8 cellular contexts compared by ENCODE assay signal in the genomic region with DNA sequence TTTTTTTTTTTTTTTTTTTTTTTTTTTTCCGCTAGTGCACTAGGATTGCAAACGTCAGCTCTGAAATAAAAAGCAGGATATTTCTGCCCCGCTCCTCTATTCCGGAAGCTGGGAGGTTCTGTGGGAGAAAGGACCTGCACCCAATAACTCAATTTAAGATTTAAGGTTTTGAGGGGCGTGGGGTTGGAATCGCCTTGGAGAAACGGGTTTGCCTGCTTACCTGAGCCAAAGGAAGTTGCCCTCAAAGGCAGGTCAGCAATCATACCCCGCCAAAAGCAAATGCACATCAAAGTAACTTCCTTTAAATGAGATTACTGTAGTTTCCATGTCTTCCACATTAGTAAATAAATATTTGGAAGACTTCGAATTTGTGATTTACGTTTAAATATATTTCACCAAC. TPM values are rescaled to one million over a fixed set of nuclear protein-coding genes. Genes with fewer than 3 reads are reported as not detected.
DNase-seq lines count a peak whose midpoint lies in the region; ATAC-seq and TF ChIP-seq lines count a peak whose summit lies in the region.

No MANE protein-coding gene starts in this region.

- H3K9me3 ChIP-seq in right atrium auricular region (no peaks in the 10 kb centered on the region), colonic mucosa (no peaks in the 10 kb centered on the region), mucosa of descending colon (no peaks in the 10 kb centered on the region)

- peaks cover 0 to 22% of the 10 kb centered on the region in 2 donors for H3K4me1 ChIP-seq in right atrium auricular region
- H3K4me1 ChIP-seq in colonic mucosa = peaks cover 4% of the 10 kb centered on the region
- H3K4me1 ChIP-seq in mucosa of descending colon (ENCODE audit: low read depth) = peaks cover 11% of the 10 kb centered on the region
- H3K4me1 ChIP-seq in urinary bladder (ENCODE audit: insufficient read depth) = no peaks in the 10 kb centered on the region

- 43% methylated on average over 10 of the region's 10 CpGs for WGBS in urinary bladder

- intact Hi-C loops in left ventricle myocardium superior (cut with micrococcal nuclease) (no loop called here), colonic mucosa (cut with DNase I) (loop anchor here (5.0 to 10.0 kb wide), 3 partner anchors 195 to 847 kb away; no protein-coding TSS in a partner anchor), mucosa of descending colon (cut with DNase I, micrococcal nuclease) (loop anchor here (10.0 kb wide), 1 partner anchor 845 kb away; no protein-coding TSS in a partner anchor)

- H3K36me3 ChIP-seq in right atrium auricular region (no peaks in the 10 kb centered on the region), colonic mucosa (no peaks in the 10 kb centered on the region), mucosa of descending colon (ENCODE audit: low read depth) (no peaks in the 10 kb centered on the region), urinary bladder (ENCODE audit: insufficient read depth) (no peaks in the 10 kb centered on the region)

- peak overlapping the region; percentile 49 to 76 for H3K4me3 ChIP-seq in right atrium auricular region
- peak overlapping the region; percentile 62 for H3K4me3 ChIP-seq in colonic mucosa
- peak overlapping the region; percentile 33 for H3K4me3 ChIP-seq in mucosa of descending colon
- H3K4me3 ChIP-seq in urinary bladder (ENCODE audit: low read depth, low read length) = peak overlapping the region; percentile 52

- ATAC-seq in left ventricle myocardium superior (no peak), mucosa of descending colon (no peak)

- no peak for DNase-seq in right atrium auricular region (ENCODE audit: low spot score)
- no peak for DNase-seq in left ventricle myocardium superior
- DNase-seq in colonic mucosa = peak; percentile 61
- DNase-seq in mucosa of descending colon = peak in 2 of 3 donors; percentile 35 to 58
- no peak for DNase-seq in NCI-H2081 (lab: John Stamatoyannopoulos, UW)
- DNase-seq in NCI-H82 (lab: John Stamatoyannopoulos, UW) = no peak
- DNase-seq in NCI-H1417 treated with DMSO at 0.1 percent for 48 hours (lab: John Stamatoyannopoulos, UW) = no peak

- H3K27me3 ChIP-seq in right atrium auricular region (no peaks in the 10 kb centered on the region), colonic mucosa (no peaks in the 10 kb centered on the region)

- H3K27ac ChIP-seq in right atrium auricular region (peak overlapping the region; percentile 16 to 78), colonic mucosa (peak overlapping the region; percentile 88), urinary bladder (ENCODE audit: low read depth) (no peak overlapping the region)

- no peak for TF ChIP-seq CTCF in right atrium auricular region (IDR thresholded peaks at IDR 0.05)
- no peak for TF ChIP-seq CTCF in colonic mucosa (IDR thresholded peaks at IDR 0.05)
- TF ChIP-seq CTCF in mucosa of descending colon (IDR thresholded peaks at IDR 0.05) = no peak

- peak overlapping the region in 1 of 2 donors; percentile 86 for H3K9ac ChIP-seq in colonic mucosa (ENCODE audit: low read depth in 2 of 2, low read length in 2 of 2)

RNA-seq across cellular contexts. Expression of a gene that starts 1.0 kb away (rescaled TPM):
- total RNA-seq in right atrium auricular region (1 to 10 TPM; 2.8 to 8.4 TPM), left ventricle myocardium superior (0.94 TPM), colonic mucosa (1 to 10 TPM; 6.6 to 7.6 TPM), mucosa of descending colon (1 to 10 TPM; 4.0 to 6.3 (median 5.5) TPM), urinary bladder (3.0 TPM)
- polyA plus RNA-seq in urinary bladder = 15.8 TPM

Comparison
In these comparisons a context has a peak if more than half of its experiments do, and no peak if none do; other contexts are left out.
1. DNase-seq: peak in colonic mucosa (single experiment) and mucosa of descending colon (2 of 3); none in right atrium auricular region (single experiment), left ventricle myocardium superior (single experiment), NCI-H2081 (0 of 2), NCI-H82 (single experiment) and NCI-H1417 treated with DMSO at 0.1 percent for 48 hours (single experiment).
2. Peak in every context shown above with its lines, with median percentiles within 50 percentile points of each other: H3K4me3 ChIP-seq.